23 cellular contexts compared by ENCODE assay signal in genomic region chr2:98240796-98241398, GRCh38.
"Had no signal": no experiment of that assay in that cellular context is flagged by ENCODE, and none has a peak within 500 bp of the region (broad histone marks: within the 10 kb centered on the region; RNA-seq: fewer than 3 reads in every experiment).

No MANE protein-coding gene starts in this region.

- H3K27ac ChIP-seq: brain microvascular endothelial cell, colonic mucosa, epithelial cell of prostate, heart left ventricle, thoracic aorta, upper lobe of right lung had no signal

- H3K27me3 ChIP-seq: brain microvascular endothelial cell, colonic mucosa, dorsolateral prefrontal cortex had no signal

- ATAC-seq: activated CD8-positive, alpha-beta T cell treated with anti-CD3 and anti-CD28 coated beads, Interleukin-2, amount 10 ng/mL, durations not matched to agents 7 days and 5 days; activated naive CD4-positive, alpha-beta T cell treated with anti-CD3 and anti-CD28 coated beads, Interleukin-2, amount 50 U/mL, for 72 hours; effector memory CD8-positive, alpha-beta T cell; heart left ventricle; left cardiac atrium; mucosa of descending colon; upper lobe of right lung had no signal

- DNase-seq: activated CD4-positive, alpha-beta T cell treated with anti-CD3 and anti-CD28 coated beads for 1 hour; activated CD4-positive, alpha-beta T cell treated with anti-CD3 and anti-CD28 coated beads, Interleukin-2, amount 50 U/mL, for 1 hour; activated CD8-positive, alpha-beta T cell treated with anti-CD3 and anti-CD28 coated beads, Interleukin-2, amount 10 ng/mL, durations not matched to agents 7 days and 5 days; activated T-cell treated with anti-CD3 and anti-CD28 coated beads, Interleukin-2, amount 50 U/mL, for 1 hour; aorta; brain microvascular endothelial cell; colonic mucosa; dorsolateral prefrontal cortex; effector memory CD8-positive, alpha-beta T cell; heart left ventricle; left cardiac atrium; mucosa of descending colon; nephron progenitor cell; stimulated activated CD4-positive, alpha-beta T cell treated with anti-CD3 and anti-CD28 coated beads, Interleukin-4, amount 100 ng/mL, for 1 hour; stimulated activated naive CD4-positive, alpha-beta T cell; upper lobe of right lung had no signal

- H3K4me3 ChIP-seq: colonic mucosa, heart left ventricle, mucosa of descending colon, thoracic aorta, upper lobe of right lung had no signal

- H3K36me3 ChIP-seq: brain microvascular endothelial cell, colonic mucosa, heart left ventricle, thoracic aorta, upper lobe of right lung had no signal

- H3K4me1 ChIP-seq: colonic mucosa, heart left ventricle, upper lobe of right lung had no signal

- H3K27ac Mint-ChIP-seq: activated CD8-positive, alpha-beta T cell treated with anti-CD3 and anti-CD28 coated beads, Interleukin-2, amount 10 ng/mL, durations not matched to agents 7 days and 5 days; activated naive CD4-positive, alpha-beta T cell treated with anti-CD3 and anti-CD28 coated beads, Interleukin-2, amount 50 U/mL, for 72 hours; effector memory CD8-positive, alpha-beta T cell; memory B cell; nephron progenitor cell; progenitor cell of endocrine pancreas had no signal

- H3K4me1 Mint-ChIP-seq: memory B cell, nephron progenitor cell had no signal

- H3K27me3 Mint-ChIP-seq: progenitor cell of endocrine pancreas had no signal

- H3K36me3 Mint-ChIP-seq: activated naive CD4-positive, alpha-beta T cell treated with anti-CD3 and anti-CD28 coated beads, Interleukin-2, amount 50 U/mL, for 72 hours; memory B cell had no signal

- H3K9me3 Mint-ChIP-seq: activated naive CD4-positive, alpha-beta T cell treated with anti-CD3 and anti-CD28 coated beads, Interleukin-2, amount 50 U/mL, for 72 hours; effector memory CD8-positive, alpha-beta T cell; memory B cell had no signal

- FAIRE-seq: islet of Langerhans, TTC549 had no signal

- H3K4me3 Mint-ChIP-seq: activated CD8-positive, alpha-beta T cell treated with anti-CD3 and anti-CD28 coated beads, Interleukin-2, amount 10 ng/mL, durations not matched to agents 7 days and 5 days; effector memory CD8-positive, alpha-beta T cell; memory B cell; nephron progenitor cell had no signal
